In genomic region chr13:40672310-40673060, GRCh38 we compare ENCODE assay signal across 1 cellular context.
TF ChIP-seq lines count a peak whose summit lies in the region.

No MANE protein-coding gene starts in this region.

TF ChIP-seq in K562, 482 proteins besides CTCF, POLR2A, EP300 and RAD21 (continued from another document and continues in another):
- TF ChIP-seq, protein P1, sequence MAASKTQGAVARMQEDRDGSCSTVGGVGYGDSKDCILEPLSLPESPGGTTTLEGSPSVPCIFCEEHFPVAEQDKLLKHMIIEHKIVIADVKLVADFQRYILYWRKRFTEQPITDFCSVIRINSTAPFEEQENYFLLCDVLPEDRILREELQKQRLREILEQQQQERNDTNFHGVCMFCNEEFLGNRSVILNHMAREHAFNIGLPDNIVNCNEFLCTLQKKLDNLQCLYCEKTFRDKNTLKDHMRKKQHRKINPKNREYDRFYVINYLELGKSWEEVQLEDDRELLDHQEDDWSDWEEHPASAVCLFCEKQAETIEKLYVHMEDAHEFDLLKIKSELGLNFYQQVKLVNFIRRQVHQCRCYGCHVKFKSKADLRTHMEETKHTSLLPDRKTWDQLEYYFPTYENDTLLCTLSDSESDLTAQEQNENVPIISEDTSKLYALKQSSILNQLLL (CRISPR knock-in tag; IDR thresholded peaks at IDR 0.05; ENCODE audit: borderline replicate concordance), result no peak
- TF ChIP-seq ARID1B (IDR thresholded peaks at IDR 0.05), result peak; percentile 91
- no peak for TF ChIP-seq ZC3H8 (IDR thresholded peaks at IDR 0.05)
- no peak for TF ChIP-seq HEY1 (CRISPR knock-in tag; IDR thresholded peaks at IDR 0.05; ENCODE audit: borderline replicate concordance)
- no peak for TF ChIP-seq RNF2 (IDR thresholded peaks at IDR 0.05)
- no peak for TF ChIP-seq ZNF384 (IDR thresholded peaks at IDR 0.05; ENCODE audit: low read depth, low read length)
- TF ChIP-seq DMBX1 (CRISPR knock-in tag; IDR thresholded peaks at IDR 0.05; ENCODE audit: borderline replicate concordance), result no peak
- no peak for TF ChIP-seq ZNF324 (CRISPR knock-in tag; IDR thresholded peaks at IDR 0.05)
- no peak for TF ChIP-seq SMAD1 (IDR thresholded peaks at IDR 0.05; ENCODE audit: low read depth, low read length, partially characterized antibody)
- no peak for TF ChIP-seq BACH1 (tag; IDR thresholded peaks at IDR 0.05)
- TF ChIP-seq MCM3 (IDR thresholded peaks at IDR 0.05), result no peak
- TF ChIP-seq, protein P2, sequence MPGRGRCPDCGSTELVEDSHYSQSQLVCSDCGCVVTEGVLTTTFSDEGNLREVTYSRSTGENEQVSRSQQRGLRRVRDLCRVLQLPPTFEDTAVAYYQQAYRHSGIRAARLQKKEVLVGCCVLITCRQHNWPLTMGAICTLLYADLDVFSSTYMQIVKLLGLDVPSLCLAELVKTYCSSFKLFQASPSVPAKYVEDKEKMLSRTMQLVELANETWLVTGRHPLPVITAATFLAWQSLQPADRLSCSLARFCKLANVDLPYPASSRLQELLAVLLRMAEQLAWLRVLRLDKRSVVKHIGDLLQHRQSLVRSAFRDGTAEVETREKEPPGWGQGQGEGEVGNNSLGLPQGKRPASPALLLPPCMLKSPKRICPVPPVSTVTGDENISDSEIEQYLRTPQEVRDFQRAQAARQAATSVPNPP (IDR thresholded peaks at IDR 0.05; ENCODE audit: borderline replicate concordance, insufficient read depth, insufficient read length), result no peak
- TF ChIP-seq, protein P3, sequence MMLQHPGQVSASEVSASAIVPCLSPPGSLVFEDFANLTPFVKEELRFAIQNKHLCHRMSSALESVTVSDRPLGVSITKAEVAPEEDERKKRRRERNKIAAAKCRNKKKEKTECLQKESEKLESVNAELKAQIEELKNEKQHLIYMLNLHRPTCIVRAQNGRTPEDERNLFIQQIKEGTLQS (IDR thresholded peaks at IDR 0.05), result peak; percentile 68
- TF ChIP-seq, protein P3 (CRISPR knock-in tag; conservative IDR thresholded peaks at IDR 0.05), result no peak
- peak; percentile 42; the same call in 1 of the 2 replicates for TF ChIP-seq STAT5A (IDR thresholded peaks at IDR 0.05; ENCODE audit: borderline replicate concordance, low read length)
- TF ChIP-seq SMAD2 (IDR thresholded peaks at IDR 0.05; ENCODE audit: low read depth, low read length), result no peak
- no peak for TF ChIP-seq HDAC6 (IDR thresholded peaks at IDR 0.05; ENCODE audit: low read depth, low read length)
- TF ChIP-seq ZKSCAN1 (IDR thresholded peaks at IDR 0.05; ENCODE audit: low read depth, low read length), result no peak
- 0 out of 2 replicates have a peak, but pooled peaks have one; percentile 17 for TF ChIP-seq JUN (IDR thresholded peaks at IDR 0.05; ENCODE audit: borderline replicate concordance, low read depth, low read length)
- TF ChIP-seq JUN (CRISPR knock-in tag; IDR thresholded peaks at IDR 0.05; ENCODE audit: borderline replicate concordance), result no peak
- no peak for TF ChIP-seq YBX1 (IDR thresholded peaks at IDR 0.05)
- peak; percentile 44 for TF ChIP-seq MGA (IDR thresholded peaks at IDR 0.05)
- TF ChIP-seq, protein P4, sequence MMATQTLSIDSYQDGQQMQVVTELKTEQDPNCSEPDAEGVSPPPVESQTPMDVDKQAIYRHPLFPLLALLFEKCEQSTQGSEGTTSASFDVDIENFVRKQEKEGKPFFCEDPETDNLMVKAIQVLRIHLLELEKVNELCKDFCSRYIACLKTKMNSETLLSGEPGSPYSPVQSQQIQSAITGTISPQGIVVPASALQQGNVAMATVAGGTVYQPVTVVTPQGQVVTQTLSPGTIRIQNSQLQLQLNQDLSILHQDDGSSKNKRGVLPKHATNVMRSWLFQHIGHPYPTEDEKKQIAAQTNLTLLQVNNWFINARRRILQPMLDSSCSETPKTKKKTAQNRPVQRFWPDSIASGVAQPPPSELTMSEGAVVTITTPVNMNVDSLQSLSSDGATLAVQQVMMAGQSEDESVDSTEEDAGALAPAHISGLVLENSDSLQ (IDR thresholded peaks at IDR 0.05), result peak; percentile 73
- TF ChIP-seq SNAPC5 (CRISPR knock-in tag; IDR thresholded peaks at IDR 0.05), result no peak
- TF ChIP-seq RBM25 (IDR thresholded peaks at IDR 0.05; ENCODE audit: low read depth, low read length, severe bottlenecking), result no peak
- no peak for TF ChIP-seq CEBPB (tag; IDR thresholded peaks at IDR 0.05)
- no peak for TF ChIP-seq OTX1 (CRISPR knock-in tag; IDR thresholded peaks at IDR 0.05)
- no peak for TF ChIP-seq ZNF174 (CRISPR knock-in tag; IDR thresholded peaks at IDR 0.05)
- no peak for TF ChIP-seq KDM4B (IDR thresholded peaks at IDR 0.05; ENCODE audit: borderline replicate concordance in 2 of 2, low read depth in 1 of 2)
- TF ChIP-seq, protein P5, sequence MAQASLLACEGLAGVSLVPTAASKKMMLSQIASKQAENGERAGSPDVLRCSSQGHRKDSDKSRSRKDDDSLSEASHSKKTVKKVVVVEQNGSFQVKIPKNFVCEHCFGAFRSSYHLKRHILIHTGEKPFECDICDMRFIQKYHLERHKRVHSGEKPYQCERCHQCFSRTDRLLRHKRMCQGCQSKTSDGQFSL (CRISPR knock-in tag; IDR thresholded peaks at IDR 0.05), result no peak
- TF ChIP-seq, protein P5 (tag; IDR thresholded peaks at IDR 0.05), result no peak
- no peak for TF ChIP-seq FOXJ3 (CRISPR knock-in tag; IDR thresholded peaks at IDR 0.05)
- no peak for TF ChIP-seq SRSF7 (optimal IDR thresholded peaks at IDR 0.05; ENCODE audit: low read depth, low read length)
- no peak for TF ChIP-seq FOXP4 (CRISPR knock-in tag; IDR thresholded peaks at IDR 0.05; ENCODE audit: borderline replicate concordance)
- no peak for TF ChIP-seq ZNF584 (CRISPR knock-in tag; IDR thresholded peaks at IDR 0.05; ENCODE audit: low read depth)
- no peak for TF ChIP-seq ZNF146 (CRISPR knock-in tag; IDR thresholded peaks at IDR 0.05; ENCODE audit: unreplicated experiment)
- TF ChIP-seq IRF1 (CRISPR knock-in tag; IDR thresholded peaks at IDR 0.05; ENCODE audit: borderline replicate concordance), result no peak
- no peak for TF ChIP-seq SREBF2 (CRISPR knock-in tag; IDR thresholded peaks at IDR 0.05)
- TF ChIP-seq XRCC4 (IDR thresholded peaks at IDR 0.05; ENCODE audit: extremely low read depth, insufficient read depth, insufficient read length), result no peak
- no peak for TF ChIP-seq BMI1 (IDR thresholded peaks at IDR 0.05; ENCODE audit: low read length)
- no peak for TF ChIP-seq CHD4 (IDR thresholded peaks at IDR 0.05; ENCODE audit: insufficient read depth, insufficient replicate concordance, low read depth, low read length, poor library complexity, severe bottlenecking)
- TF ChIP-seq ERF (CRISPR knock-in tag; IDR thresholded peaks at IDR 0.05), result no peak
- TF ChIP-seq ZNF239 (CRISPR knock-in tag; IDR thresholded peaks at IDR 0.05), result no peak
- TF ChIP-seq PTTG1 (tag; IDR thresholded peaks at IDR 0.05; ENCODE audit: low read depth), result no peak
- TF ChIP-seq NCOA1 (IDR thresholded peaks at IDR 0.05; ENCODE audit: low read depth), result no peak
